19 cellular contexts compared by ENCODE assay signal in the genomic region with DNA sequence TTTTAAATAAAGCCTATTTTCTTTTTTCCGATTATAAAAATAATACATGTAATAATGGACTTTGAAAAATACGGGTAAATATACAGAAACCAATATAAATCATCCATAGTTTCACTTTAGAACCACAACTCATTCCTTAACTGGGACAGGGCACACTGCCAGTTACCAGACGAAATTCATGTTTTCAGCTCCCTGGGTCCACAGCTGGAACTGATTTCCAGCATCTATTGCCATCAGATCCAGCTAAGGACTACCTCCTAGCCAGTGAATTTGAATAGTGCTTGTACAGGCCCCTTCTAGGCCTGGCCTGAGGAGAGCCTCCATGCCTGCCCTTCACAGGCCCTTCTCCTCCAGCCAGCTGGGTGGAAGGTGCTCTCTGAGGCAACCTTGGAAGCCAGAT.
DNase-seq lines count a peak whose midpoint lies in the region; ATAC-seq and TF ChIP-seq lines count a peak whose summit lies in the region.
"Had no signal": no experiment of that assay in that cellular context is flagged by ENCODE, and none has a peak within 500 bp of the region (broad histone marks: within the 10 kb centered on the region; RNA-seq: fewer than 3 reads in every experiment).

No MANE protein-coding gene starts in this region.

- no peaks in the 10 kb centered on the region for H3K4me1 ChIP-seq in parathyroid adenoma
- H3K4me1 ChIP-seq: BE2C, heart left ventricle had no signal

- H3K4me2 ChIP-seq in parathyroid adenoma (ENCODE audit: low read length): peak overlapping the region; percentile 19
- H3K4me2 ChIP-seq: PC-9 had no signal

- TF ChIP-seq CTCF in WERI-Rb-1 (IDR thresholded peaks at IDR 0.05; ENCODE audit: low read depth, low read length) (no peak), fibroblast of pulmonary artery (IDR thresholded peaks at IDR 0.05; ENCODE audit: low read length, missing control alignments) (no peak), parathyroid adenoma (IDR thresholded peaks at IDR 0.05) (no peak)

- no peaks in the 10 kb centered on the region for H3K27me3 ChIP-seq in WERI-Rb-1 (ENCODE audit: insufficient read depth, low read depth, severe bottlenecking)
- no peaks in the 10 kb centered on the region for H3K27me3 ChIP-seq in parathyroid adenoma (ENCODE audit: control insufficient read depth, insufficient read depth, low read length)
- H3K27me3 ChIP-seq: BE2C, heart left ventricle had no signal

- H3K27ac ChIP-seq in WERI-Rb-1 (peak overlapping the region; percentile 5; the same call in 1 of the 2 replicates), parathyroid adenoma (no peak overlapping the region)
- H3K27ac ChIP-seq: heart left ventricle, PC-9 had no signal

- H2AFZ ChIP-seq in parathyroid adenoma: peak overlapping the region; percentile 38

- H3K79me2 ChIP-seq in parathyroid adenoma: no peaks in the 10 kb centered on the region

- H3K36me3 ChIP-seq in WERI-Rb-1 (no peaks in the 10 kb centered on the region), parathyroid adenoma (ENCODE audit: control insufficient read depth, insufficient read depth, low read length) (no peaks in the 10 kb centered on the region)
- H3K36me3 ChIP-seq: BE2C, heart left ventricle had no signal

- no peak for ATAC-seq in HG03571 (IDR thresholded peaks at IDR 0.05; ENCODE audit: unreplicated experiment)
- no peak for ATAC-seq in GM19395 (IDR thresholded peaks at IDR 0.05; ENCODE audit: unreplicated experiment)
- ATAC-seq: heart left ventricle had no signal

- no peak overlapping the region for H3K4me3 ChIP-seq in WERI-Rb-1 (ENCODE audit: low read depth, low read length)
- no peak overlapping the region for H3K4me3 ChIP-seq in fibroblast of pulmonary artery (replicated peaks; ENCODE audit: low read depth, low read length)
- no peak overlapping the region for H3K4me3 ChIP-seq in parathyroid adenoma (ENCODE audit: low read depth, low read length)
- H3K4me3 ChIP-seq: heart left ventricle, PC-9 had no signal

- DNase-seq in AG20443 (ENCODE audit: low spot score): peak; percentile 84
- DNase-seq in WERI-Rb-1: no peak
- peak; percentile 10 for DNase-seq in fibroblast of pulmonary artery (ENCODE audit: low read depth)
- DNase-seq in NCI-H2029 treated with DMSO at 0.1 percent for 48 hours (lab: John Stamatoyannopoulos, UW): no peak
- no peak for DNase-seq in HuH-7.5 (ENCODE audit: low spot score)
- DNase-seq: activated naive CD8-positive, alpha-beta T cell treated with anti-CD3 and anti-CD28 coated beads for 36 hours; activated T-cell treated with anti-CD3 and anti-CD28 coated beads, Interleukin-2, amount 50 U/mL, for 1 hour; BE2C; heart left ventricle; HFFc6; kidney; mesendoderm; NCI-H1048; NCI-H2107; NCI-H526 treated with DMSO at 0.1 percent for 48 hours; PC-9 had no signal

- H3K9me3 ChIP-seq in WERI-Rb-1 (ENCODE audit: severe bottlenecking) (no peaks in the 10 kb centered on the region), parathyroid adenoma (ENCODE audit: control insufficient read depth, low read length) (no peaks in the 10 kb centered on the region)
- H3K9me3 ChIP-seq: BE2C, heart left ventricle had no signal

- H3K9ac ChIP-seq in parathyroid adenoma: no peak overlapping the region

Comparison
In these comparisons a context has a peak if more than half of its experiments do, and no peak if none do; other contexts are left out.
1. DNase-seq: peak in AG20443 (single experiment) and fibroblast of pulmonary artery (single experiment); none in WERI-Rb-1 (single experiment), NCI-H2029 treated with DMSO at 0.1 percent for 48 hours (single experiment) and HuH-7.5 (single experiment).